30 cellular contexts compared by ENCODE assay signal in the genomic region with DNA sequence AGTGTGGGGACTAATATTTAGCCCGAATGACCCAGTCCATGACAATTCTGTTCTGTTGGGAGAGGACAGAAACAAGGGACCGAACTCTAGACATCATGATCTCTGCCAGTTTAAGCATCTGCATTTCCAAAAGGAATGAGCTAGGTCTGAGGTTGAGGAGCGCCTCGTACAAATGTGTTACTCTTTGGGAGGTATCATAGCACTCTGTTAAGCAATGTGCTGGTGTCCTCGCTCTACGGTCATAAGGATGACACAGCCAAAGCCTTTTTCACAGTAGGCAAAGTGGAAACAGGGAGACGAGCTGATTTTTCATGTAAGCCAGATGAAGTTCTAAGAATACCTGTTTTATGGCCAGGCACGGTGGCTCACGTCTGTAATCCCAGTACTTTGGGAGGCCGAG. TPM values are rescaled to one million over a fixed set of nuclear protein-coding genes. Genes with fewer than 3 reads are reported as not detected.
"Had no signal": no experiment of that assay in that cellular context is flagged by ENCODE, and none has a peak within 500 bp of the region (broad histone marks: within the 10 kb centered on the region; RNA-seq: fewer than 3 reads in every experiment).

No MANE protein-coding gene starts in this region.

- H3K4me1 ChIP-seq: Peyer's patch, SJCRH30 had no signal

- H3K27ac ChIP-seq: KMS-11, Peyer's patch, RWPE1, SJCRH30 had no signal

- H3K27ac Mint-ChIP-seq: activated CD8-positive, alpha-beta T cell treated with anti-CD3 and anti-CD28 coated beads for 36 hours; activated naive CD4-positive, alpha-beta T cell treated with anti-CD3 and anti-CD28 coated beads, Interleukin-2, amount 50 U/mL, for 24 hours; activated T-cell treated with anti-CD3 and anti-CD28 coated beads, Interleukin-2, amount 50 U/mL, for 72 hours; activated T-helper 2 cell treated with anti-CD3 and anti-CD28 coated beads, Interferon-gamma antibody, Interleukin-2, Interleukin-4, amounts not matched to agents 10 μg/mL and 5 μg/mL and 100 μg/mL, durations not matched to agents 14 hours and 24 hours and 36 hours; brain; T-helper 1 cell treated with Interleukin-12 subunit alpha and Interleukin-12 subunit beta and Interleukin-4 antibody, amounts not matched to agents 30 μg/mL and 1 μg/mL, for 36 hours had no signal

- H3K4me3 ChIP-seq: Peyer's patch, SJCRH30 had no signal

- DNase-seq: activated CD4-positive, alpha-beta T cell treated with anti-CD3 and anti-CD28 coated beads for 4 hours; activated CD8-positive, alpha-beta memory T cell treated with anti-CD3 and anti-CD28 coated beads, Interleukin-2, amount 50 U/mL, for 4 hours; activated CD8-positive, alpha-beta T cell treated with anti-CD3 and anti-CD28 coated beads for 36 hours; activated gamma-delta T cell treated with Interleukin-2 at 50 U/mL for 16 hours; activated T-cell treated with anti-CD3 and anti-CD28 coated beads, Interleukin-2, amount 50 U/mL, for 72 hours; aorta; NCI-H1092; NCI-H1417 treated with DMSO at 0.1 percent for 48 hours; NCI-H1694; NCI-H2029; NCI-H2107; NCI-H2171 treated with DMSO at 0.1 percent for 48 hours; NCI-H345; NCI-H510A; NCI-H526 treated with DMSO at 0.1 percent for 48 hours; NCI-H82; NK-92 treated with Interleukin-12 subunit alpha and Interleukin-12 subunit beta, amount 100 ng/mL, for 24 hours; Peyer's patch; Right ventricle myocardium superior; SJCRH30; SK-N-SH; SW 1271 had no signal

- H3K4me2 ChIP-seq: KMS-11, SK-N-SH had no signal

- H3K9me3 Mint-ChIP-seq: activated T-helper 2 cell treated with anti-CD3 and anti-CD28 coated beads, Interferon-gamma antibody, Interleukin-2, Interleukin-4, amounts not matched to agents 10 μg/mL and 5 μg/mL and 100 μg/mL, durations not matched to agents 14 hours and 24 hours and 36 hours had no signal

- ATAC-seq: activated CD4-positive, CD25-positive, alpha-beta regulatory T cell treated with anti-CD3 and anti-CD28 coated beads, Interleukin-2, amount 50 U/mL, for 24 hours; activated CD8-positive, alpha-beta T cell treated with anti-CD3 and anti-CD28 coated beads for 36 hours; activated T-cell treated with anti-CD3 and anti-CD28 coated beads, Interleukin-2, amount 50 U/mL, for 72 hours had no signal

- H3K9me3 ChIP-seq: Peyer's patch, SJCRH30, SK-N-SH had no signal

- H3K4me3 Mint-ChIP-seq: activated CD8-positive, alpha-beta T cell treated with anti-CD3 and anti-CD28 coated beads for 36 hours; activated naive CD4-positive, alpha-beta T cell treated with anti-CD3 and anti-CD28 coated beads, Interleukin-2, amount 50 U/mL, for 24 hours; activated T-cell treated with anti-CD3 and anti-CD28 coated beads, Interleukin-2, amount 50 U/mL, for 72 hours; brain; T-helper 1 cell treated with Interleukin-12 subunit alpha and Interleukin-12 subunit beta and Interleukin-4 antibody, amounts not matched to agents 30 μg/mL and 1 μg/mL, for 36 hours had no signal

- H3K4me1 Mint-ChIP-seq: activated naive CD4-positive, alpha-beta T cell treated with anti-CD3 and anti-CD28 coated beads, Interleukin-2, amount 50 U/mL, for 24 hours; brain had no signal

- H3K9ac ChIP-seq: KMS-11, SK-N-SH had no signal

- H3K36me3 Mint-ChIP-seq: activated naive CD4-positive, alpha-beta T cell treated with anti-CD3 and anti-CD28 coated beads, Interleukin-2, amount 50 U/mL, for 24 hours; brain had no signal

- H3K36me3 ChIP-seq: Peyer's patch, SJCRH30 had no signal

- H3K27me3 ChIP-seq: Peyer's patch, SJCRH30 had no signal

RNA-seq across cellular contexts. Expression of gene CCDC3, which starts 15.4 kb away (rescaled TPM):
- total RNA-seq: activated CD8-positive, alpha-beta T cell treated with anti-CD3 and anti-CD28 coated beads for 36 hours; MCF 10A had no signal
